Comparison of ENCODE assay signal across 20 cellular contexts in genomic region chr10:34294137-34294536, GRCh38.
"Had no signal": no experiment of that assay in that cellular context is flagged by ENCODE, and none has a peak within 500 bp of the region (broad histone marks: within the 10 kb centered on the region; RNA-seq: fewer than 3 reads in every experiment).

No MANE protein-coding gene starts in this region.

- H3K4me1 ChIP-seq: colonic mucosa had no signal

- H3K79me2 ChIP-seq: parathyroid adenoma had no signal

- H3K27me3 Mint-ChIP-seq: central memory CD8-positive, alpha-beta T cell had no signal

- H3K27ac ChIP-seq: colonic mucosa, gastrocnemius medialis, heart left ventricle, neutrophil, parathyroid adenoma, right lobe of liver, stomach, VCaP had no signal

- H3K27ac Mint-ChIP-seq: naive thymus-derived CD8-positive, alpha-beta T cell; stimulated activated effector memory CD8-positive, alpha-beta T cell treated with anti-CD3 and anti-CD28 coated beads, Interleukin-12 subunit alpha, Interleukin-12 subunit beta, amount 100 ng/mL, for 72 hours had no signal

- H3K4me3 Mint-ChIP-seq: central memory CD8-positive, alpha-beta T cell; naive thymus-derived CD8-positive, alpha-beta T cell; stimulated activated effector memory CD8-positive, alpha-beta T cell treated with anti-CD3 and anti-CD28 coated beads, Interleukin-12 subunit alpha, Interleukin-12 subunit beta, amount 100 ng/mL, for 72 hours had no signal

- H3K9ac ChIP-seq: parathyroid adenoma had no signal

- H2AFZ ChIP-seq: parathyroid adenoma had no signal

- H3K9me3 ChIP-seq: colonic mucosa, gastrocnemius medialis, heart left ventricle, neutrophil, right lobe of liver, stomach had no signal

- H3K36me3 Mint-ChIP-seq: naive thymus-derived CD8-positive, alpha-beta T cell; stimulated activated effector memory CD8-positive, alpha-beta T cell treated with anti-CD3 and anti-CD28 coated beads, Interleukin-12 subunit alpha, Interleukin-12 subunit beta, amount 100 ng/mL, for 72 hours had no signal

- H3K27me3 ChIP-seq: colonic mucosa, gastrocnemius medialis, heart left ventricle, neutrophil, right lobe of liver, stomach had no signal

- H3K4me3 ChIP-seq: colonic mucosa, gastrocnemius medialis, heart left ventricle, right lobe of liver, stomach had no signal

- H3K9me3 Mint-ChIP-seq: naive thymus-derived CD8-positive, alpha-beta T cell; stimulated activated effector memory CD8-positive, alpha-beta T cell treated with anti-CD3 and anti-CD28 coated beads, Interleukin-12 subunit alpha, Interleukin-12 subunit beta, amount 100 ng/mL, for 72 hours had no signal

- H3K36me3 ChIP-seq: colonic mucosa, gastrocnemius medialis, heart left ventricle, neutrophil, right lobe of liver, stomach had no signal

- DNase-seq: activated CD4-positive, alpha-beta T cell treated with anti-CD3 and anti-CD28 coated beads for 1 hour; activated CD4-positive, alpha-beta T cell treated with anti-CD3 and anti-CD28 coated beads, Interleukin-2, amount 50 U/mL, for 48 hours; activated naive CD4-positive, alpha-beta T cell treated with anti-CD3 and anti-CD28 coated beads, Interleukin-2, amount 50 U/mL, for 16 hours; aorta; colonic mucosa; gastrocnemius medialis; heart left ventricle; kidney glomerular epithelial cell; left ventricle myocardium superior; naive thymus-derived CD8-positive, alpha-beta T cell; right lobe of liver; stimulated activated CD4-positive, alpha-beta T cell treated with anti-CD3 and anti-CD28 coated beads, Interleukin-4, amount 100 ng/mL, for 24 hours; stomach; T-helper 2 cell; trophoblast cell had no signal

- ATAC-seq: gastrocnemius medialis; heart left ventricle; left ventricle myocardium superior; naive thymus-derived CD8-positive, alpha-beta T cell; right lobe of liver; stimulated activated effector memory CD8-positive, alpha-beta T cell treated with anti-CD3 and anti-CD28 coated beads, Interleukin-12 subunit alpha, Interleukin-12 subunit beta, amount 100 ng/mL, for 72 hours had no signal

- H3K4me1 Mint-ChIP-seq: central memory CD8-positive, alpha-beta T cell; naive thymus-derived CD8-positive, alpha-beta T cell; stimulated activated effector memory CD8-positive, alpha-beta T cell treated with anti-CD3 and anti-CD28 coated beads, Interleukin-12 subunit alpha, Interleukin-12 subunit beta, amount 100 ng/mL, for 72 hours had no signal
